ENCODE assay signal across 22 cellular contexts in genomic region chr6:158087519-158087867, GRCh38.
DNase-seq lines count a peak whose midpoint lies in the region; ATAC-seq and TF ChIP-seq lines count a peak whose summit lies in the region.
"Had no signal": no experiment of that assay in that cellular context is flagged by ENCODE, and none has a peak within 500 bp of the region (broad histone marks: within the 10 kb centered on the region; RNA-seq: fewer than 3 reads in every experiment).

No MANE protein-coding gene starts in this region.

- H3K27me3 Mint-ChIP-seq in chondrocyte (ENCODE audit: low read depth), result no peaks in the 10 kb centered on the region
- H3K27me3 Mint-ChIP-seq: activated CD4-positive, alpha-beta T cell treated with anti-CD3 and anti-CD28 coated beads for 36 hours; activated T-helper 17 cell treated with anti-CD3 and anti-CD28 coated beads, Interleukin-2, amount 50 U/mL, for 72 hours; CD8-positive, alpha-beta memory T cell had no signal

- TF ChIP-seq CTCF in Loucy (conservative IDR thresholded peaks at IDR 0.05; ENCODE audit: low read length), result no peak
- no peak for TF ChIP-seq CTCF in chondrocyte (IDR thresholded peaks at IDR 0.05)
- TF ChIP-seq CTCF in sigmoid colon (IDR thresholded peaks at IDR 0.05), result no peak
- TF ChIP-seq CTCF in breast epithelium (IDR thresholded peaks at IDR 0.05), result no peak

- no peak for TF ChIP-seq EP300 in sigmoid colon (IDR thresholded peaks at IDR 0.05)

- H3K9ac ChIP-seq in BLaER1 (peak overlapping the region; percentile 85), Loucy (ENCODE audit: low read depth, low read length, poor library complexity, severe bottlenecking) (peak overlapping the region; percentile 48)
- H3K9ac ChIP-seq: KMS-11 had no signal

- no peaks in the 10 kb centered on the region for H3K9me3 Mint-ChIP-seq in chondrocyte (ENCODE audit: low read depth)
- H3K9me3 Mint-ChIP-seq: activated T-helper 17 cell treated with anti-CD3 and anti-CD28 coated beads, Interleukin-2, amount 50 U/mL, for 72 hours; CD8-positive, alpha-beta memory T cell; neural crest cell had no signal

- no peak overlapping the region for H2AFZ ChIP-seq in Loucy (ENCODE audit: low read length)

- WGBS in sigmoid colon, 2 donors, result 82 to 93% methylated on average over 4 of the region's 4 CpGs

- no peaks in the 10 kb centered on the region for H3K9me2 ChIP-seq in Loucy (replicated peaks; ENCODE audit: low read depth, low read length)

- H3K4me1 ChIP-seq in BLaER1 (peaks cover 68% of the 10 kb centered on the region), Loucy (ENCODE audit: insufficient read depth, low read length, poor library complexity, severe bottlenecking) (peaks cover 16% of the 10 kb centered on the region), sigmoid colon (peaks cover 0 to 24% (median 13%) of the 10 kb centered on the region in 4 donors), breast epithelium (no peaks in the 10 kb centered on the region)

- intact Hi-C loops in sigmoid colon (cut with DNase I), result no loop called here
- intact Hi-C loops in breast epithelium (cut with DNase I; ENCODE audit: low total_unique reads), result no loop called here

- no peaks in the 10 kb centered on the region for H3K79me2 ChIP-seq in Loucy (ENCODE audit: insufficient read depth, low read length)

- peak overlapping the region; percentile 78 for H3K27ac Mint-ChIP-seq in chondrocyte (ENCODE audit: unreplicated experiment)
- H3K27ac Mint-ChIP-seq: activated CD4-positive, alpha-beta T cell treated with anti-CD3 and anti-CD28 coated beads for 36 hours; activated T-helper 17 cell treated with anti-CD3 and anti-CD28 coated beads, Interleukin-2, amount 50 U/mL, for 72 hours had no signal

- H3K36me3 Mint-ChIP-seq in chondrocyte (ENCODE audit: low read depth), result peaks cover 39% of the 10 kb centered on the region

- H4K20me1 ChIP-seq in BLaER1, result no peaks in the 10 kb centered on the region
- no peaks in the 10 kb centered on the region for H4K20me1 ChIP-seq in Loucy (ENCODE audit: insufficient read depth, low read length, poor library complexity, severe bottlenecking)

- peaks cover 59% of the 10 kb centered on the region for H3K4me1 Mint-ChIP-seq in chondrocyte (ENCODE audit: low read depth)
- H3K4me1 Mint-ChIP-seq: activated CD4-positive, alpha-beta T cell treated with anti-CD3 and anti-CD28 coated beads for 36 hours; CD8-positive, alpha-beta memory T cell; neural crest cell had no signal

- H3K36me3 ChIP-seq in BLaER1, result peaks cover 26% of the 10 kb centered on the region
- H3K36me3 ChIP-seq in Loucy (ENCODE audit: insufficient read depth, low read length), result peaks cover 44% of the 10 kb centered on the region; the same call in 1 of the 2 replicates
- H3K36me3 ChIP-seq in sigmoid colon, result peaks cover 8 to 50% (median 12%) of the 10 kb centered on the region in 4 donors
- peaks cover 4% of the 10 kb centered on the region for H3K36me3 ChIP-seq in breast epithelium

- H3K27ac ChIP-seq in BLaER1 (peak overlapping the region; percentile 96), sigmoid colon (peak overlapping the region in 3 of 4 donors; percentile 32 to 53 (median 41)), breast epithelium (no peak overlapping the region)

- no peaks in the 10 kb centered on the region for H3K9me3 ChIP-seq in BLaER1
- H3K9me3 ChIP-seq in Loucy (ENCODE audit: insufficient read depth, low read depth, low read length), result no peaks in the 10 kb centered on the region
- H3K9me3 ChIP-seq in sigmoid colon, result no peaks in the 10 kb centered on the region
- no peaks in the 10 kb centered on the region for H3K9me3 ChIP-seq in breast epithelium
- H3K9me3 ChIP-seq: mucosa of descending colon had no signal

- H3K4me2 ChIP-seq in BLaER1 (peak overlapping the region; percentile 92), Loucy (ENCODE audit: low read depth, low read length, poor library complexity, severe bottlenecking) (no peak overlapping the region)

- H3K4me3 ChIP-seq in BLaER1, result peak overlapping the region; percentile 64
- H3K4me3 ChIP-seq in Loucy (ENCODE audit: low read length, poor library complexity, severe bottlenecking), result no peak overlapping the region
- H3K4me3 ChIP-seq in sigmoid colon, result no peak overlapping the region
- no peak overlapping the region for H3K4me3 ChIP-seq in breast epithelium
- H3K4me3 ChIP-seq: mucosa of descending colon had no signal

- no peak for DNase-seq in chondrocyte (ENCODE audit: low spot score)
- DNase-seq in sigmoid colon, result no peak
- DNase-seq in stimulated activated naive CD8-positive, alpha-beta T cell treated with anti-CD3 and anti-CD28 coated beads, Interleukin-15, Interleukin-2, amounts not matched to agents 100 U/mL and 50 U/mL, for 24 hours, result no peak
- no peak for DNase-seq in breast epithelium (ENCODE audit: low spot score in 2 of 2)
- DNase-seq: ACHN; activated CD4-positive, alpha-beta T cell treated with anti-CD3 and anti-CD28 coated beads for 36 hours; CD8-positive, alpha-beta memory T cell; GOT3; NCI-H2107; NCI-H510A; NK-92 treated with Interleukin-12 subunit alpha and Interleukin-12 subunit beta, amount 100 ng/mL, for 24 hours; RPMI8226; stimulated activated CD4-positive, alpha-beta T cell treated with anti-CD3 and anti-CD28 coated beads, Interleukin-12 subunit alpha, Interleukin-12 subunit beta, amount 100 ng/mL, for 4 hours; stimulated activated CD8-positive, alpha-beta memory T cell treated with anti-CD3 and anti-CD28 coated beads, Interleukin-4, amount 100 ng/mL, for 48 hours had no signal

- TF ChIP-seq POLR2A in sigmoid colon (IDR thresholded peaks at IDR 0.05) (no peak), breast epithelium (IDR thresholded peaks at IDR 0.05) (no peak)

- H3F3A ChIP-seq in Loucy (ENCODE audit: low read depth), result no peaks in the 10 kb centered on the region

- ATAC-seq in stimulated activated naive CD8-positive, alpha-beta T cell treated with anti-CD3 and anti-CD28 coated beads, Interleukin-15, Interleukin-2, amounts not matched to agents 100 U/mL and 50 U/mL, for 24 hours, result no peak
- ATAC-seq in HG02798 (IDR thresholded peaks at IDR 0.05; ENCODE audit: poor library complexity, unreplicated experiment) (no peak), HG02870 (IDR thresholded peaks at IDR 0.05; ENCODE audit: unreplicated experiment) (no peak)
- ATAC-seq: activated CD4-positive, alpha-beta T cell treated with anti-CD3 and anti-CD28 coated beads for 36 hours; activated T-helper 17 cell treated with anti-CD3 and anti-CD28 coated beads, Interleukin-2, amount 50 U/mL, for 72 hours had no signal

- H3K27me3 ChIP-seq in BLaER1 (no peaks in the 10 kb centered on the region), Loucy (ENCODE audit: insufficient read depth, low read length, poor library complexity, severe bottlenecking) (no peaks in the 10 kb centered on the region), sigmoid colon (no peaks in the 10 kb centered on the region), breast epithelium (no peaks in the 10 kb centered on the region)

- H3K4me3 Mint-ChIP-seq in chondrocyte (ENCODE audit: unreplicated experiment), result peak overlapping the region; percentile 19
- H3K4me3 Mint-ChIP-seq: activated CD4-positive, alpha-beta T cell treated with anti-CD3 and anti-CD28 coated beads for 36 hours; activated T-helper 17 cell treated with anti-CD3 and anti-CD28 coated beads, Interleukin-2, amount 50 U/mL, for 72 hours; CD8-positive, alpha-beta memory T cell; neural crest cell had no signal

Comparison
In these comparisons a context has a peak if more than half of its experiments do, and no peak if none do; other contexts are left out.
1. H3K27ac ChIP-seq: peak in BLaER1 (single experiment) and sigmoid colon (3 of 4); none in breast epithelium (0 of 2).